Comparison of ENCODE assay signal across 8 cellular contexts in the genomic region with DNA sequence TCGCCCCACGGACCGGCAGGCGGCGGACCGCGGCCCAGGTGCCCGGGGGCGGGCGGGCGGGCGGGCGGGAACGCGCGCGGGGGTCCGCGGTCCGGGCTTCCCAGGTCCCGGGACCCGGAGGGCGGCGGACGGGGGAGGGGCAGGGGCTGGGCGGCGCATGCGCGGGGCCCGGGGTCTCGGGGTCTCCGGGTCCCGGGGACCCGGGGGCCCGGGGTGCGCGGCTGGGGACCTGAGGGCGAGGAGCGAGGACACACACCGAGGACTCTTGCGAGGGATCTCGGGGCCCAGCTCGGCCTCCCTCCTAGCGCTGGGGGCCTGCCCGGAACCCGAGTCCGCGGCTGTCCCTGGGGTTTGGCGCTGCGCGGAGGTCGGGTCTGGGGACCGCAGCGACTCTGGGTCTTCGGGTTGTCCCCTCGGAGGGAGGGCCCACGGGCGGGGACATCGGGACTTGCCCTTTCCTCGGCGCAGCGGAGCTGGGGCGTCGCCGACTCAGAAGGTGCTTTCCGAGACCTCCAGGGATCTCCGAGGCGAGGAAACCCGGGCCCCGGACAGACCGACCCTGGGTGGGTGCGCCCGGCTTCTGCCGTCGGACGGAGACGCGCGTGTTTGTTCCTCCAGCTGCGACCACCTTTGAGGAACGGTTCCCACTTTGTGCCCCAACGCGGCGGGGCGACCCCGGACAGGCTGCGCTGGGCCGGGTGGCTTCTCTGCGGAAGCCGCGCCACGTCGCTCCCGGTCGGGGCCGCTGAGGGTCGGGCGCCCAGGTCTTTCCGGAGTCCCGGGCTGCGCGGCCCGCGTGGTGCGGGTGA. TPM values are rescaled to one million over a fixed set of nuclear protein-coding genes. Genes with fewer than 3 reads are reported as not detected.
A peak's percentile ranks its signal among the peaks of the same experiment; 100 is the strongest.
DNase-seq lines count a peak whose midpoint lies in the region; ATAC-seq, FAIRE-seq and TF ChIP-seq lines count a peak whose summit lies in the region.

No MANE protein-coding gene starts in this region.

- peak; percentile 22 for ATAC-seq in HG03175 (IDR thresholded peaks at IDR 0.05; ENCODE audit: unreplicated experiment)

- FAIRE-seq in bronchial epithelial cell (lab: Jason Lieb, UNC), result no peak

- no peaks in the 10 kb centered on the region for H3K36me3 ChIP-seq in bronchial epithelial cell (ENCODE audit: control insufficient read depth, insufficient read depth, low read length)

- H3K27me3 ChIP-seq in bronchial epithelial cell (ENCODE audit: control insufficient read depth, insufficient read depth, low read length) (peaks cover 2% of the 10 kb centered on the region), layer of hippocampus (ENCODE audit: control insufficient read depth, insufficient read depth, low read length) (no peaks in the 10 kb centered on the region)

- H3K4me3 ChIP-seq in bronchial epithelial cell (ENCODE audit: low read depth, low read length), result peak overlapping the region; percentile 88

- DNase-seq in NCI-H345 (lab: John Stamatoyannopoulos, UW) (peak; percentile 4), NCI-H345 treated with DMSO at 0.1 percent for 48 hours (lab: John Stamatoyannopoulos, UW; ENCODE audit: unreplicated experiment) (no peak), UCSD-AML1 (lab: John Stamatoyannopoulos, UW; ENCODE audit: unreplicated experiment) (peak; percentile 46), bronchial epithelial cell (ENCODE audit: low read depth) (no peak), NCI-H187 (lab: John Stamatoyannopoulos, UW) (no peak)
- DNase-seq in stimulated activated CD4-positive, alpha-beta T cell treated with anti-CD3 and anti-CD28 coated beads, Interleukin-4, amount 100 ng/mL, for 24 hours, result peak; percentile 57

- no peak for TF ChIP-seq CTCF in bronchial epithelial cell (IDR thresholded peaks at IDR 0.05; ENCODE audit: insufficient read depth, low read length, severe bottlenecking)

- H3K27ac ChIP-seq in layer of hippocampus (ENCODE audit: low read depth, low read length), result peak overlapping the region; percentile 82

RNA-seq across cellular contexts. Expression of a gene that starts 0.5 kb away (rescaled TPM):
- 7.6 and 10.5 TPM in 2 replicates for total RNA-seq in bronchial epithelial cell

Comparison
In these comparisons a context has a peak if more than half of its experiments do, and no peak if none do; other contexts are left out.
1. DNase-seq: peak in NCI-H345 (single experiment), UCSD-AML1 (single experiment) and stimulated activated CD4-positive, alpha-beta T cell treated with anti-CD3 and anti-CD28 coated beads, Interleukin-4, amount 100 ng/mL, for 24 hours (single experiment); none in NCI-H345 treated with DMSO at 0.1 percent for 48 hours (single experiment), bronchial epithelial cell (single experiment) and NCI-H187 (0 of 2).